In genomic region chr1:167933779-167934178, GRCh38 we compare ENCODE assay signal across 12 cellular contexts. TPM values are rescaled to one million over a fixed set of nuclear protein-coding genes. Genes with fewer than 3 reads are reported as not detected.
A peak's percentile ranks its signal among the peaks of the same experiment; 100 is the strongest.
DNase-seq lines count a peak whose midpoint lies in the region; ATAC-seq and TF ChIP-seq lines count a peak whose summit lies in the region.
"Had no signal": no experiment of that assay in that cellular context is flagged by ENCODE, and none has a peak within 500 bp of the region (broad histone marks: within the 10 kb centered on the region; RNA-seq: fewer than 3 reads in every experiment).

No MANE protein-coding gene starts in this region.

- H3K27me3 Mint-ChIP-seq in activated T-cell treated with anti-CD3 and anti-CD28 coated beads, Interleukin-2, amount 50 U/mL, for 24 hours, result no peaks in the 10 kb centered on the region
- H3K27me3 Mint-ChIP-seq in glutamatergic neuron (ENCODE audit: unreplicated experiment), result peaks cover 14% of the 10 kb centered on the region
- H3K27me3 Mint-ChIP-seq: effector memory CD8-positive, alpha-beta T cell had no signal

- in situ Hi-C loops in ACHN (cut with HindIII; ENCODE audit: low pct_ligation_motif_present, low pct_unique_long_range_greater_than_20kb, low sequenced_read_pairs), result no loop called here

- DNase-seq in activated T-cell treated with anti-CD3 and anti-CD28 coated beads, Interleukin-2, amount 50 U/mL, for 24 hours, result no peak
- no peak for DNase-seq in activated T-cell treated with anti-CD3 and anti-CD28 coated beads, Interleukin-2, amount 50 U/mL, for 1 hour
- DNase-seq in glutamatergic neuron (no peak), Ammon's horn (ENCODE audit: low spot score) (no peak), ACHN (no peak)
- DNase-seq in stimulated activated effector memory CD8-positive, alpha-beta T cell treated with anti-CD3 and anti-CD28 coated beads, Interleukin-12 subunit alpha, Interleukin-12 subunit beta, amount 100 ng/mL, for 72 hours (ENCODE audit: low spot score in 2 of 2), result no peak
- DNase-seq in stimulated activated CD4-positive, alpha-beta T cell treated with anti-CD3 and anti-CD28 coated beads, Interleukin-12 subunit alpha, Interleukin-12 subunit beta, amount 100 ng/mL, for 4 hours, result no peak
- DNase-seq: activated CD8-positive, alpha-beta memory T cell treated with anti-CD3 and anti-CD28 coated beads, Interleukin-2, amount 50 U/mL, for 4 hours; effector memory CD8-positive, alpha-beta T cell; NCI-H2081 had no signal

- TF ChIP-seq CTCF in VCaP (conservative IDR thresholded peaks at IDR 0.05), result no peak
- TF ChIP-seq CTCF in glutamatergic neuron (IDR thresholded peaks at IDR 0.05; ENCODE audit: partially characterized antibody, unreplicated experiment), result no peak

- ATAC-seq in stimulated activated effector memory CD8-positive, alpha-beta T cell treated with anti-CD3 and anti-CD28 coated beads, Interleukin-12 subunit alpha, Interleukin-12 subunit beta, amount 100 ng/mL, for 72 hours, result no peak
- ATAC-seq: effector memory CD8-positive, alpha-beta T cell had no signal

- H3K4me3 Mint-ChIP-seq in activated T-cell treated with anti-CD3 and anti-CD28 coated beads, Interleukin-2, amount 50 U/mL, for 24 hours, result peak overlapping the region; percentile 90
- H3K4me3 Mint-ChIP-seq in glutamatergic neuron (ENCODE audit: unreplicated experiment), result peak overlapping the region; percentile 23
- peak overlapping the region; percentile 80 for H3K4me3 Mint-ChIP-seq in stimulated activated effector memory CD8-positive, alpha-beta T cell treated with anti-CD3 and anti-CD28 coated beads, Interleukin-12 subunit alpha, Interleukin-12 subunit beta, amount 100 ng/mL, for 72 hours

- H3K27ac Mint-ChIP-seq in activated T-cell treated with anti-CD3 and anti-CD28 coated beads, Interleukin-2, amount 50 U/mL, for 24 hours, result no peak overlapping the region
- H3K27ac Mint-ChIP-seq in glutamatergic neuron (ENCODE audit: unreplicated experiment), result peak overlapping the region; percentile 43
- no peak overlapping the region for H3K27ac Mint-ChIP-seq in stimulated activated effector memory CD8-positive, alpha-beta T cell treated with anti-CD3 and anti-CD28 coated beads, Interleukin-12 subunit alpha, Interleukin-12 subunit beta, amount 100 ng/mL, for 72 hours

- peak overlapping the region; percentile 99 for H3K27ac ChIP-seq in VCaP

- H3K4me1 Mint-ChIP-seq in activated T-cell treated with anti-CD3 and anti-CD28 coated beads, Interleukin-2, amount 50 U/mL, for 24 hours (ENCODE audit: low read depth), result peaks cover 49% of the 10 kb centered on the region
- H3K4me1 Mint-ChIP-seq in glutamatergic neuron (ENCODE audit: low read depth, unreplicated experiment), result peaks cover 12% of the 10 kb centered on the region
- H3K4me1 Mint-ChIP-seq in stimulated activated effector memory CD8-positive, alpha-beta T cell treated with anti-CD3 and anti-CD28 coated beads, Interleukin-12 subunit alpha, Interleukin-12 subunit beta, amount 100 ng/mL, for 72 hours, result peaks cover 25% of the 10 kb centered on the region

- H3K9me3 Mint-ChIP-seq in activated T-cell treated with anti-CD3 and anti-CD28 coated beads, Interleukin-2, amount 50 U/mL, for 24 hours, result no peaks in the 10 kb centered on the region
- H3K9me3 Mint-ChIP-seq in glutamatergic neuron (ENCODE audit: unreplicated experiment), result peaks cover 17% of the 10 kb centered on the region
- H3K9me3 Mint-ChIP-seq in stimulated activated effector memory CD8-positive, alpha-beta T cell treated with anti-CD3 and anti-CD28 coated beads, Interleukin-12 subunit alpha, Interleukin-12 subunit beta, amount 100 ng/mL, for 72 hours, result no peaks in the 10 kb centered on the region
- H3K9me3 Mint-ChIP-seq: effector memory CD8-positive, alpha-beta T cell had no signal

- peaks cover 21% of the 10 kb centered on the region for H3K36me3 Mint-ChIP-seq in activated T-cell treated with anti-CD3 and anti-CD28 coated beads, Interleukin-2, amount 50 U/mL, for 24 hours (ENCODE audit: low read depth)
- peaks cover 3% of the 10 kb centered on the region for H3K36me3 Mint-ChIP-seq in glutamatergic neuron (ENCODE audit: unreplicated experiment)
- H3K36me3 Mint-ChIP-seq in stimulated activated effector memory CD8-positive, alpha-beta T cell treated with anti-CD3 and anti-CD28 coated beads, Interleukin-12 subunit alpha, Interleukin-12 subunit beta, amount 100 ng/mL, for 72 hours, result peaks cover 24% of the 10 kb centered on the region

RNA-seq across cellular contexts. Expression of gene DCAF6, which starts 2.7 kb away (rescaled TPM):
- 28.1 TPM for total RNA-seq in glutamatergic neuron (ENCODE audit: unreplicated experiment)

RNA-seq across cellular contexts. Expression of gene MPC2, which starts 3.1 kb away (rescaled TPM):
- total RNA-seq in glutamatergic neuron (ENCODE audit: unreplicated experiment), result 41.1 TPM

RNA-seq across cellular contexts. Expression of gene ADCY10, which starts 19.8 kb away (rescaled TPM):
- 0.07 TPM for total RNA-seq in glutamatergic neuron (ENCODE audit: unreplicated experiment)
- total RNA-seq: SK-MEL-5 had no signal

Comparison
In these comparisons a context has a peak if more than half of its experiments do, and no peak if none do; other contexts are left out.
1. H3K4me3 Mint-ChIP-seq: peak in every context shown above with its lines; median percentile 90 in activated T-cell treated with anti-CD3 and anti-CD28 coated beads, Interleukin-2, amount 50 U/mL, for 24 hours; 80 in stimulated activated effector memory CD8-positive, alpha-beta T cell treated with anti-CD3 and anti-CD28 coated beads, Interleukin-12 subunit alpha, Interleukin-12 subunit beta, amount 100 ng/mL, for 72 hours; 23 in glutamatergic neuron.